In genomic region chr9:113349434-113350337, GRCh38 we compare ENCODE assay signal across 9 cellular contexts. TPM values are rescaled to one million over a fixed set of nuclear protein-coding genes. Genes with fewer than 3 reads are reported as not detected.
DNase-seq lines count a peak whose midpoint lies in the region; ATAC-seq and FAIRE-seq lines count a peak whose summit lies in the region.
"Had no signal": no experiment of that assay in that cellular context is flagged by ENCODE, and none has a peak within 500 bp of the region (broad histone marks: within the 10 kb centered on the region; RNA-seq: fewer than 3 reads in every experiment).

BSPRY (plus strand) TSS chr9:113349541; CDS start chr9:113349580, 39 bp downstream.

- no peak within 1 kb of the TSS for H3K4me3 ChIP-seq in CD8-positive, alpha-beta memory T cell (ENCODE audit: low read length)
- H3K4me3 ChIP-seq in iPS-18a (ENCODE audit: low read length) (peak within 1 kb of the TSS; percentile 56), small intestine (ENCODE audit: low read depth in 1 of 2, low read length in 2 of 2) (peak within 1 kb of the TSS; percentile 68 to 88)

- H3K36me3 Mint-ChIP-seq in CD8-positive, alpha-beta memory T cell: no peaks in the 10 kb centered on the region
- H3K36me3 Mint-ChIP-seq in activated naive CD8-positive, alpha-beta T cell: no peaks in the 10 kb centered on the region

- CTCF ChIA-PET in CD8-positive, alpha-beta memory T cell (lab: Charles Lee): interaction anchor here (0.8 to 2.8 kb wide), 6 partner anchors 9 to 305 kb away, joined by 3 to 10 read pairs (median 4); partner anchors contain the start of genes ALAD, C9orf43, HDHD3 and POLE3

- H3K4me3 Mint-ChIP-seq in CD8-positive, alpha-beta memory T cell: peak within 1 kb of the TSS; percentile 78 to 90 (median 80)
- H3K4me3 Mint-ChIP-seq in activated naive CD8-positive, alpha-beta T cell: peak within 1 kb of the TSS; percentile 85

- H3K27me3 ChIP-seq in CD8-positive, alpha-beta memory T cell (ENCODE audit: insufficient read depth, low read length, poor library complexity, severe bottlenecking): peaks cover 21% of the 10 kb centered on the region
- H3K27me3 ChIP-seq in iPS-18a (ENCODE audit: control insufficient read depth, insufficient read depth, low read length): peaks cover 37% of the 10 kb centered on the region
- H3K27me3 ChIP-seq in small intestine (ENCODE audit: control insufficient read depth in 2 of 2, insufficient read depth in 2 of 2, low read length in 2 of 2): no peaks in the 10 kb centered on the region

- FAIRE-seq in small intestine (lab: Jason Lieb, UNC) (no peak), HTR-8/SVneo (lab: Jason Lieb, UNC) (no peak)

- H3K4me1 ChIP-seq in CD8-positive, alpha-beta memory T cell (ENCODE audit: insufficient read depth, low read length): peaks cover 18% of the 10 kb centered on the region
- H3K4me1 ChIP-seq in iPS-18a (ENCODE audit: control insufficient read depth, low read depth, low read length) (peaks cover 9% of the 10 kb centered on the region), small intestine (ENCODE audit: control insufficient read depth in 2 of 2, insufficient read depth in 1 of 2, low read depth in 1 of 2, low read length in 1 of 2) (no peaks in the 10 kb centered on the region)

- peaks cover 18 to 23% (median 22%) of the 10 kb centered on the region in 3 donors for H3K4me1 Mint-ChIP-seq in CD8-positive, alpha-beta memory T cell
- H3K4me1 Mint-ChIP-seq in activated naive CD8-positive, alpha-beta T cell (ENCODE audit: low read depth): peaks cover 23% of the 10 kb centered on the region

- no peaks in the 10 kb centered on the region for H3K9me3 ChIP-seq in CD8-positive, alpha-beta memory T cell (ENCODE audit: low read length)
- H3K9me3 ChIP-seq in iPS-18a (ENCODE audit: control insufficient read depth, low read depth, low read length): no peaks in the 10 kb centered on the region
- no peaks in the 10 kb centered on the region for H3K9me3 ChIP-seq in small intestine (ENCODE audit: control insufficient read depth, low read depth)

- H3K36me3 ChIP-seq in CD8-positive, alpha-beta memory T cell (ENCODE audit: insufficient read depth, low read length): no peaks in the 10 kb centered on the region
- H3K36me3 ChIP-seq in iPS-18a (ENCODE audit: control insufficient read depth, low read depth, low read length) (no peaks in the 10 kb centered on the region), small intestine (ENCODE audit: control insufficient read depth in 2 of 2, insufficient read depth in 2 of 2, low read length in 2 of 2) (no peaks in the 10 kb centered on the region)

- POLR2A ChIA-PET in CD8-positive, alpha-beta memory T cell (lab: Charles Lee): interaction anchor here (0.7 to 1.6 kb wide), 3 partner anchors 13 to 49 kb away, joined by 3 to 6 read pairs (median 4); no protein-coding TSS in a partner anchor

- DNase-seq in CD8-positive, alpha-beta memory T cell: peak in 4 of 5 donors; percentile 8 to 52 (median 42)
- DNase-seq in NCI-H748 treated with DMSO at 0.1 percent for 48 hours (lab: John Stamatoyannopoulos, UW) (peak; percentile 8), small intestine (peak; percentile 57), HTR-8/SVneo (ENCODE audit: insufficient read length, low spot score) (no peak), hepatic stellate cell (ENCODE audit: low spot score) (no peak)

- no peak within 1 kb of the TSS for H3K9ac ChIP-seq in iPS-18a (ENCODE audit: low read length)

- peak within 1 kb of the TSS in 3 of 8 donors; percentile 34 to 55 (median 40) for H3K27ac Mint-ChIP-seq in CD8-positive, alpha-beta memory T cell
- no peak within 1 kb of the TSS for H3K27ac Mint-ChIP-seq in activated naive CD8-positive, alpha-beta T cell

- peaks cover 21 to 36% of the 10 kb centered on the region in 2 donors for H3K27me3 Mint-ChIP-seq in CD8-positive, alpha-beta memory T cell
- H3K27me3 Mint-ChIP-seq in activated naive CD8-positive, alpha-beta T cell: peaks cover 9% of the 10 kb centered on the region

- ATAC-seq in GM21390 (IDR thresholded peaks at IDR 0.05; ENCODE audit: unreplicated experiment): peak; percentile 38

- H3K9me3 Mint-ChIP-seq in CD8-positive, alpha-beta memory T cell: no peaks in the 10 kb centered on the region
- H3K9me3 Mint-ChIP-seq in activated naive CD8-positive, alpha-beta T cell (ENCODE audit: low read depth): no peaks in the 10 kb centered on the region

- no peak within 1 kb of the TSS for H3K27ac ChIP-seq in CD8-positive, alpha-beta memory T cell (ENCODE audit: low read depth, low read length)
- no peak within 1 kb of the TSS for H3K27ac ChIP-seq in iPS-18a (ENCODE audit: low read length)
- H3K27ac ChIP-seq in small intestine (ENCODE audit: low read depth in 1 of 2, low read length in 1 of 2): peak within 1 kb of the TSS; percentile 48 to 56

- WGBS in small intestine, 3 donors: 0 to 2% (median 1%) methylated on average over 56 to 80 of the region's 80 CpGs

RNA-seq across cellular contexts. Expression of gene BSPRY, which starts in this region (rescaled TPM):
- total RNA-seq in CD8-positive, alpha-beta memory T cell: 1 to 10 TPM; 1.4 to 1.8 TPM
- polyA plus RNA-seq in CD8-positive, alpha-beta memory T cell: 0.55 TPM
- 10 to 100 TPM; 14.9 to 16.8 (median 15.8) TPM for polyA plus RNA-seq in small intestine
- total RNA-seq: LHCN-M2 had no signal

Comparison
In these comparisons a context has a peak if more than half of its experiments do, and no peak if none do; other contexts are left out.
1. RNA of gene BSPRY (polyA plus RNA-seq): 14.9 to 16.8 TPM in small intestine; 0.55 TPM in CD8-positive, alpha-beta memory T cell (single experiment); every median in the first group is over 10 times any median in the second.
2. DNase-seq: peak in CD8-positive, alpha-beta memory T cell (4 of 5), NCI-H748 treated with DMSO at 0.1 percent for 48 hours (single experiment) and small intestine (single experiment); none in HTR-8/SVneo (single experiment) and hepatic stellate cell (single experiment).
3. H3K27ac ChIP-seq: peak in small intestine (2 of 2); none in CD8-positive, alpha-beta memory T cell (single experiment) and iPS-18a (single experiment).